ENCODE assay signal across 9 cellular contexts in the genomic region with DNA sequence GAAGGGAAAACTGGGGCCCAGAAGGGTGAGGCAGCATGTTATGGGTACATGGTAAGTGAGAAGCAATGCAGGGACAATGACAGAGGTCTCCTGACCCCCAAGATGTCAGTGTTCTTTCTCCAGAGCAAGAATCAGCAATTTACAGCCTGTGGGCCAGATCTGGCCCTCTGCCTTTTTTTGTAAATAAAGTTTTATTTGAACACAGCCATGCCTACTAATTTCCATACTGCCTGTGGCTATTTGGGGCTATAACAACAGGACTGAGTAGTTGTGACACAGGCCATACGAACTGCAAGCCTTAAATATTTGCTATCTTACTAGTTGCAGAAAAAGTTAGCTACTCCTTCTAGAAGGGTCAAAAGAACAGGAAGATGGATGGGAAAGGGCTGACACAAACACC. TPM values are rescaled to one million over a fixed set of nuclear protein-coding genes. Genes with fewer than 3 reads are reported as not detected.
"Had no signal": no experiment of that assay in that cellular context is flagged by ENCODE, and none has a peak within 500 bp of the region (broad histone marks: within the 10 kb centered on the region; RNA-seq: fewer than 3 reads in every experiment).

No MANE protein-coding gene starts in this region.

- H3K4me3 ChIP-seq: HAP-1 had no signal

- H3K36me3 Mint-ChIP-seq: IgD-negative memory B cell had no signal

- H3K4me1 Mint-ChIP-seq: IgD-negative memory B cell had no signal

- H3K9me3 Mint-ChIP-seq: IgD-negative memory B cell had no signal

- H3K27ac Mint-ChIP-seq: HFFc6 had no signal

- H3K27me3 Mint-ChIP-seq: IgD-negative memory B cell had no signal

- ATAC-seq: HCT116 had no signal

- H3K36me3 ChIP-seq: HAP-1 had no signal

- H3K4me1 ChIP-seq: HAP-1 had no signal

- DNase-seq: GOT3, H7, HFFc6, KG1 had no signal

- H3K9me3 ChIP-seq: HAP-1 had no signal

- H3K4me3 Mint-ChIP-seq: HFFc6 had no signal

RNA-seq across cellular contexts. Expression of gene PTPRT, which starts 52.5 kb away (rescaled TPM):
- total RNA-seq: H4, HFFc6, HT-29 had no signal
- polyA plus RNA-seq: IgD-negative memory B cell had no signal
